8 cellular contexts compared by ENCODE assay signal in the genomic region with DNA sequence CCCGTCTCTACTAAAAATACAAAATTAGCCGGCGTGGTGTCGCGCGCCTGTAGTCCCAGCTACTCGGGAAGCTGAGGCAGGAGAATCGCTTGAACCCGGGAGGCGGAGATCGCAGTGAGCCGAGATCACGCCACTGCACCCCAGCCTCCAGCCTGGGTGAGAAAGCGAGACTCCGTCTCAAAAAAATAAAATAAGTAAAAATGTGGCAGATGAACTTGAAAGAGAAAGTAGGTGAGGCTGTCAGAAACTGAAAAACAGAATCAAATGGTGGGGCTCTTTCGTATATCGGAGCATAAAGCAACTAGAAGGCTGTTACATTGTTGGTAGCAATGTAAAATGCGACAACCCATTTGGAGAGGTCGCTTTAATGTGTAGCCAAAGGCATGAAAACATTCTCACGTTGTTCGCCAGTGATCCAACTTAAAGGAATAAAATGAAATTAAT. TPM values are rescaled to one million over a fixed set of nuclear protein-coding genes. Genes with fewer than 3 reads are reported as not detected.
DNase-seq lines count a peak whose midpoint lies in the region; ATAC-seq and TF ChIP-seq lines count a peak whose summit lies in the region.

No MANE protein-coding gene starts in this region.

- peaks cover 3 to 18% (median 13%) of the 10 kb centered on the region in 8 donors for H3K9me3 Mint-ChIP-seq in CD4-positive, alpha-beta memory T cell
- peaks cover 27% of the 10 kb centered on the region for H3K9me3 Mint-ChIP-seq in GM23338

- peaks cover 40% of the 10 kb centered on the region for H3K4me1 ChIP-seq in CD4-positive, alpha-beta memory T cell (ENCODE audit: insufficient read depth, low read length)
- H3K4me1 ChIP-seq in GM23338 (ENCODE audit: insufficient read depth) (no peaks in the 10 kb centered on the region; the same call in 1 of the 2 replicates), prostate gland (replicated peaks) (peaks cover 11% of the 10 kb centered on the region)

- POLR2A ChIA-PET in CD4-positive, alpha-beta memory T cell (lab: Charles Lee; ENCODE audit: partially characterized antibody), result interaction anchor here (1.1 kb wide), 2 partner anchors 35 to 261 kb away, joined by 3 to 12 read pairs; a partner anchor contains a TSS

- H2AFZ ChIP-seq in GM23338, result peak overlapping the region; percentile 48; the same call in 1 of the 2 replicates

- H4K20me1 ChIP-seq in GM23338 (replicated peaks; ENCODE audit: insufficient read depth), result peaks cover 16% of the 10 kb centered on the region; the same call in 1 of the 2 replicates

- H3K9me2 ChIP-seq in GM23338 (ENCODE audit: insufficient read depth), result no peaks in the 10 kb centered on the region

- no peaks in the 10 kb centered on the region for H3K9me3 ChIP-seq in CD4-positive, alpha-beta memory T cell (ENCODE audit: control insufficient read depth in 1 of 2, low read length in 2 of 2)
- H3K9me3 ChIP-seq in T-helper 17 cell (ENCODE audit: control insufficient read depth, low read length, poor library complexity, severe bottlenecking) (no peaks in the 10 kb centered on the region), prostate gland (no peaks in the 10 kb centered on the region)

- H3K27ac ChIP-seq in CD4-positive, alpha-beta memory T cell (ENCODE audit: low read depth, low read length), result peak overlapping the region; percentile 98
- H3K27ac ChIP-seq in GM23338 (ENCODE audit: low read depth) (peak overlapping the region; percentile 89), prostate gland (peak overlapping the region; percentile 89 to 92)

- H3K36me3 Mint-ChIP-seq in CD4-positive, alpha-beta memory T cell, result peaks cover 25 to 34% of the 10 kb centered on the region in 2 donors
- H3K36me3 Mint-ChIP-seq in GM23338 (ENCODE audit: low read depth) (peaks cover 54% of the 10 kb centered on the region), T-helper 17 cell (ENCODE audit: low read depth) (no peaks in the 10 kb centered on the region)

- H3K27me3 ChIP-seq in CD4-positive, alpha-beta memory T cell (ENCODE audit: insufficient read depth, low read length), result no peaks in the 10 kb centered on the region
- H3K27me3 ChIP-seq in GM23338 (ENCODE audit: insufficient read depth), result no peaks in the 10 kb centered on the region
- H3K27me3 ChIP-seq in prostate gland (replicated peaks; ENCODE audit: insufficient read depth), result no peaks in the 10 kb centered on the region

- peaks cover 41% of the 10 kb centered on the region for H3K79me2 ChIP-seq in GM23338 (replicated peaks; ENCODE audit: insufficient read depth)

- peak in 1 of 5 donors; percentile 36 for DNase-seq in CD4-positive, alpha-beta memory T cell
- DNase-seq in GM23338 (ENCODE audit: low spot score) (peak; percentile 19), T-helper 17 cell (no peak), fibroblast of the aortic adventitia (ENCODE audit: low read depth) (peak; percentile 31), prostate gland (ENCODE audit: low spot score) (no peak), middle frontal gyrus (ENCODE audit: extremely low spot score, low spot score) (no peak), midbrain (lab: John Stamatoyannopoulos, UW) (no peak), COLO829 (ENCODE audit: low spot score) (no peak)

- H3K4me1 Mint-ChIP-seq in CD4-positive, alpha-beta memory T cell, result peaks cover 25 to 51% (median 37%) of the 10 kb centered on the region in 4 donors
- H3K4me1 Mint-ChIP-seq in GM23338 (peaks cover 12% of the 10 kb centered on the region), T-helper 17 cell (peaks cover 28% of the 10 kb centered on the region)

- 0 out of 2 replicates have a peak, but pooled peaks cover 5% of the 10 kb centered on the region for H3F3A ChIP-seq in GM23338 (replicated peaks; ENCODE audit: low read depth)

- WGBS in prostate gland, result 11% methylated on average over 21 of the region's 21 CpGs

- H3K4me2 ChIP-seq in GM23338, result peak overlapping the region; percentile 71

- peak overlapping the region; percentile 89 to 99 (median 94) for H3K4me3 Mint-ChIP-seq in CD4-positive, alpha-beta memory T cell
- peak overlapping the region; percentile 97 for H3K4me3 Mint-ChIP-seq in GM23338
- peak overlapping the region; percentile 85 for H3K4me3 Mint-ChIP-seq in T-helper 17 cell

- no peak for TF ChIP-seq POLR2A in prostate gland (IDR thresholded peaks at IDR 0.05)

- peak overlapping the region; percentile 90 to 100 (median 97) for H3K27ac Mint-ChIP-seq in CD4-positive, alpha-beta memory T cell
- H3K27ac Mint-ChIP-seq in GM23338, result peak overlapping the region; percentile 99
- H3K27ac Mint-ChIP-seq in T-helper 17 cell, result peak overlapping the region; percentile 100

- no peaks in the 10 kb centered on the region for H3K27me3 Mint-ChIP-seq in CD4-positive, alpha-beta memory T cell
- H3K27me3 Mint-ChIP-seq in GM23338 (ENCODE audit: insufficient read depth, low read depth, poor library complexity), result peaks cover 14% of the 10 kb centered on the region
- H3K27me3 Mint-ChIP-seq in T-helper 17 cell, result no peaks in the 10 kb centered on the region

- peaks cover 11% of the 10 kb centered on the region for H3K36me3 ChIP-seq in CD4-positive, alpha-beta memory T cell (ENCODE audit: insufficient read depth, low read length)
- H3K36me3 ChIP-seq in GM23338 (ENCODE audit: insufficient read depth) (0 out of 2 replicates have a peak, but pooled peaks cover 12% of the 10 kb centered on the region), prostate gland (no peaks in the 10 kb centered on the region)

- CTCF ChIA-PET in CD4-positive, alpha-beta memory T cell (lab: Charles Lee; ENCODE audit: partially characterized antibody), result interaction anchor here (0.6 to 0.7 kb wide), 2 partner anchors 20 to 36 kb away, joined by 3 read pairs; no protein-coding TSS in a partner anchor

- H3K4me3 ChIP-seq in CD4-positive, alpha-beta memory T cell (ENCODE audit: low read length in 2 of 2), result peak overlapping the region; percentile 49 to 71
- H3K4me3 ChIP-seq in GM23338 (peak overlapping the region; percentile 78), fibroblast of the aortic adventitia (ENCODE audit: low read depth, low read length) (peak overlapping the region; percentile 96), prostate gland (peak overlapping the region; percentile 52 to 55)

- TF ChIP-seq CTCF in GM23338 (conservative IDR thresholded peaks at IDR 0.05; ENCODE audit: low read depth in 2 of 2) (no peak), fibroblast of the aortic adventitia (IDR thresholded peaks at IDR 0.05; ENCODE audit: insufficient read depth, low read length) (no peak), prostate gland (IDR thresholded peaks at IDR 0.05) (no peak)

- ATAC-seq in GM23338, result no peak; the same call in 2 of the 3 replicates
- no peak for ATAC-seq in T-helper 17 cell

- intact Hi-C loops in CD4-positive, alpha-beta memory T cell (cut with micrococcal nuclease), result loop anchor here (2.0 kb wide), 1 partner anchor 1308 kb away; a partner anchor contains a TSS
- intact Hi-C loops in prostate gland (cut with DNase I), result no loop called here

TF ChIP-seq in GM23338, 12 proteins besides CTCF, POLR2A, EP300 and RAD21:
- 0 out of 2 replicates have a peak, but pooled peaks have one; percentile 66 for TF ChIP-seq ZNF114 (CRISPR knock-in tag; IDR thresholded peaks at IDR 0.05)
- TF ChIP-seq NANOG (IDR thresholded peaks at IDR 0.05; ENCODE audit: borderline replicate concordance), result no peak
- no peak for TF ChIP-seq CREB1 (CRISPR knock-in tag; IDR thresholded peaks at IDR 0.05; ENCODE audit: low read depth)

RNA-seq across cellular contexts. Expression of a gene that starts 0.8 kb away (rescaled TPM):
- total RNA-seq in CD4-positive, alpha-beta memory T cell, result 10 to 100 TPM; 67.0 to 69.5 TPM
- 10 to 100 TPM in 1 of 2 donors, 1 to 10 TPM in 1; 5.8 to 14.0 TPM for polyA plus RNA-seq in CD4-positive, alpha-beta memory T cell
- total RNA-seq in GM23338 (2014; rRNA removed; shearing (Covaris generic)), result 28.7 and 33.6 TPM in 2 replicates
- 9.3 and 12.8 TPM in 2 replicates for polyA plus RNA-seq in GM23338 (2016; fragmentation: Nextera tagmentation; extraction: Ambion mirVana)
- total RNA-seq in T-helper 17 cell (100 to 1,000 TPM in 1 of 2 donors, 10 to 100 TPM in 1; 87.5 to 117 TPM), fibroblast of the aortic adventitia (ENCODE audit: low replicate concordance) (21.1 and 34.3 TPM in 2 replicates), prostate gland (10 to 100 TPM; 33.0 to 33.8 TPM)

RNA-seq across cellular contexts. Expression of a gene that starts 35.2 kb away (rescaled TPM):
- total RNA-seq in CD4-positive, alpha-beta memory T cell, result 10 to 100 TPM; 64.4 to 66.8 TPM
- polyA plus RNA-seq in CD4-positive, alpha-beta memory T cell, result 10 to 100 TPM; 32.7 to 47.4 TPM
- 71.3 and 92.5 TPM in 2 replicates for total RNA-seq in GM23338 (2014; rRNA removed; shearing (Covaris generic))
- 29.3 and 35.1 TPM in 2 replicates for polyA plus RNA-seq in GM23338 (2016; fragmentation: Nextera tagmentation; extraction: Ambion mirVana)
- total RNA-seq in T-helper 17 cell (100 to 1,000 TPM in 1 of 2 donors, 10 to 100 TPM in 1; 90.2 to 127 TPM), fibroblast of the aortic adventitia (ENCODE audit: low replicate concordance) (21.2 and 39.8 TPM in 2 replicates), prostate gland (10 to 100 TPM; 53.1 to 53.2 TPM)

Comparison
In these comparisons a context has a peak if more than half of its experiments do, and no peak if none do; other contexts are left out.
1. DNase-seq: peak in GM23338 (single experiment) and fibroblast of the aortic adventitia (single experiment); none in T-helper 17 cell (0 of 3), prostate gland (single experiment), middle frontal gyrus (single experiment), midbrain (single experiment) and COLO829 (single experiment).
2. Peak in every context shown above with its lines, with median percentiles within 50 percentile points of each other: H3K27ac ChIP-seq, H3K4me3 ChIP-seq, H3K27ac Mint-ChIP-seq and H3K4me3 Mint-ChIP-seq.